ENCODE assay signal across 11 cellular contexts in the genomic region with DNA sequence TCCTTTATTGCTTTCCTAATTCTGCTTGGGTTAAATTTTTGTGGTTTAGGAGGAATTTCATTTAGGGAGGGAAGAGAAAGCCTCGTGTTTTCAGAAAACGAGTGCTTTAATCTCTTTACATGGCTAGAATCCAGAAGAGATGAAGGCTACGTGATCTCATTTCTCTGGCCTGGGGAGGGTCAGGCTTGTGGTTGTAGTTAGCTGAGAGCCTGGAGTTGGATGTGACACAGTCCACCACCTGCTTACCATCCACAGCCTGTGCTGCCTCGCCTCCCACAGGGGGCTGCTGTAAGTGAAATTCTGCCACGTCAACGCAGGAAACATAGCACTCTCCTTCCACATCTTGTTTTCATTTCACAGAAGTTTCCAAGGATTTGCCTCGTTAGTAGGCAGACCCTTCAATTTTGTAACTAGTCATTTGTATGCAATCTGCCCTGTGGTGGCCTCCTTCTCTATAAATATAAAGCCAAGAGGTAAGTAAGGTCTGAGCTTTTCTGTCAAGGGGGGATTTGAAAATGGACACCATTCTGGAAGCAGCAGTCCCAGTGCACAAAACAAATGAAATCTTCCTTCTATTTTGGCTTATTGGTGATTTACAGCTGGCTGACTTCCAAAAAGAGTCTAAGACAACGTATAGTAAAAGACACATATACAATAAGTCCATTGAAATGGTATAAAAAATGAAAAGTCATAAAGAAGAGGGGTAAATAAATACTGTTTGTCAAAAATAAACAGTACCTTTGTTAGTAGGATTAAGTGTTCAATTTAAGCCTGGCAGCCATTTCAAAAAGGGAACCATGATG. TPM values are rescaled to one million over a fixed set of nuclear protein-coding genes. Genes with fewer than 3 reads are reported as not detected.
DNase-seq lines count a peak whose midpoint lies in the region; ATAC-seq, FAIRE-seq and TF ChIP-seq lines count a peak whose summit lies in the region.
"Had no signal": no experiment of that assay in that cellular context is flagged by ENCODE, and none has a peak within 500 bp of the region (broad histone marks: within the 10 kb centered on the region; RNA-seq: fewer than 3 reads in every experiment).

No MANE protein-coding gene starts in this region.

- TF ChIP-seq EP300 in transverse colon (IDR thresholded peaks at IDR 0.05; ENCODE audit: low read depth), result no peak

- H3K27ac Mint-ChIP-seq in astrocyte (ENCODE audit: unreplicated experiment), result peak overlapping the region; percentile 96
- H3K27ac Mint-ChIP-seq in effector memory CD8-positive, alpha-beta T cell, result no peak overlapping the region
- H3K27ac Mint-ChIP-seq: natural killer cell had no signal

- no peak for TF ChIP-seq POLR2A in transverse colon (IDR thresholded peaks at IDR 0.05)

- in situ Hi-C loops in transverse colon (cut with MboI; ENCODE audit: low pct_ligation_motif_present in 1 of 4, low pct_unique_long_range_greater_than_20kb in 1 of 4, low sequenced_read_pairs in 3 of 4), result no loop called here

- H3K4me3 ChIP-seq in astrocyte (ENCODE audit: insufficient read depth, low read depth, low read length), result peak overlapping the region; percentile 31
- H3K4me3 ChIP-seq in transverse colon, result no peak overlapping the region

- FAIRE-seq in astrocyte (lab: Jason Lieb, UNC), result peak; percentile 93

- WGBS in transverse colon (ENCODE audit: low coverage in 1 of 2), 2 donors, result 21 to 36% methylated on average over 4 to 8 of the region's 8 CpGs

- peak overlapping the region; percentile 100 for H3K4me2 ChIP-seq in astrocyte (ENCODE audit: low read length)

- peaks cover 3% of the 10 kb centered on the region for H4K20me1 ChIP-seq in astrocyte (ENCODE audit: insufficient read depth, low read length)

- peaks cover 6% of the 10 kb centered on the region for H3K36me3 Mint-ChIP-seq in astrocyte (ENCODE audit: low read depth, unreplicated experiment)
- peaks cover 3% of the 10 kb centered on the region for H3K36me3 Mint-ChIP-seq in effector memory CD8-positive, alpha-beta T cell (ENCODE audit: insufficient read depth)
- H3K36me3 Mint-ChIP-seq: natural killer cell had no signal

- TF ChIP-seq CTCF in astrocyte (IDR thresholded peaks at IDR 0.05; ENCODE audit: insufficient read depth, low read depth, low read length) (no peak), transverse colon (IDR thresholded peaks at IDR 0.05) (no peak)

- H3K27ac ChIP-seq in astrocyte (ENCODE audit: low read depth, low read length), result peak overlapping the region; percentile 94
- peak overlapping the region; percentile 64 to 70 (median 66) for H3K27ac ChIP-seq in transverse colon
- H3K27ac ChIP-seq: 22Rv1 had no signal

- H2AFZ ChIP-seq in astrocyte (ENCODE audit: low read depth, low read length), result no peak overlapping the region

- H3K27me3 Mint-ChIP-seq in astrocyte (ENCODE audit: low read depth, unreplicated experiment), result peaks cover under 1% of the 10 kb centered on the region
- peaks cover 83 to 85% of the 10 kb centered on the region in 2 donors for H3K27me3 Mint-ChIP-seq in effector memory CD8-positive, alpha-beta T cell

- H3K4me1 ChIP-seq in astrocyte (ENCODE audit: insufficient read depth, low read length), result peaks cover 55% of the 10 kb centered on the region
- peaks cover 9 to 55% (median 30%) of the 10 kb centered on the region in 4 donors for H3K4me1 ChIP-seq in transverse colon

- DNase-seq in DMS 273 (lab: John Stamatoyannopoulos, UW; ENCODE audit: unreplicated experiment) (peak; percentile 59), DMS 273 treated with DMSO at 0.1 percent for 48 hours (lab: John Stamatoyannopoulos, UW) (no peak), astrocyte (ENCODE audit: low read depth) (peak; percentile 100), islet precursor cell (peak; percentile 90), transverse colon (peak; percentile 18)
- no peak for DNase-seq in stimulated activated CD4-positive, alpha-beta T cell treated with anti-CD3 and anti-CD28 coated beads, Interleukin-12 subunit alpha, Interleukin-12 subunit beta, amount 100 ng/mL, for 4 hours
- DNase-seq in effector memory CD8-positive, alpha-beta T cell, result no peak
- DNase-seq: natural killer cell had no signal

- no peaks in the 10 kb centered on the region for H3K9me3 Mint-ChIP-seq in astrocyte (ENCODE audit: unreplicated experiment)
- no peaks in the 10 kb centered on the region for H3K9me3 Mint-ChIP-seq in effector memory CD8-positive, alpha-beta T cell
- H3K9me3 Mint-ChIP-seq: natural killer cell had no signal

- peak overlapping the region; percentile 81 for H3K9ac ChIP-seq in astrocyte (ENCODE audit: low read length)

- intact Hi-C loops in transverse colon (cut with DNase I; ENCODE audit: low total_unique reads), result no loop called here

- no peak for ATAC-seq in GM21717 (IDR thresholded peaks at IDR 0.05; ENCODE audit: unreplicated experiment)
- no peak for ATAC-seq in effector memory CD8-positive, alpha-beta T cell (replicated peaks)
- ATAC-seq: natural killer cell had no signal

- H3K79me2 ChIP-seq in astrocyte (ENCODE audit: insufficient read depth, low read length), result peaks cover 18% of the 10 kb centered on the region

- no peaks in the 10 kb centered on the region for H3K27me3 ChIP-seq in astrocyte (ENCODE audit: insufficient read depth, low read length)
- no peaks in the 10 kb centered on the region for H3K27me3 ChIP-seq in transverse colon

- H3K4me1 Mint-ChIP-seq in astrocyte (ENCODE audit: low read depth, unreplicated experiment), result peaks cover 39% of the 10 kb centered on the region
- H3K4me1 Mint-ChIP-seq in effector memory CD8-positive, alpha-beta T cell (ENCODE audit: low read depth in 2 of 2), result peaks cover 3 to 4% of the 10 kb centered on the region in 2 donors

- H3K36me3 ChIP-seq in astrocyte (ENCODE audit: insufficient read depth, low read length) (no peaks in the 10 kb centered on the region), transverse colon (no peaks in the 10 kb centered on the region)

- H3K4me3 Mint-ChIP-seq in astrocyte (ENCODE audit: unreplicated experiment), result peak overlapping the region; percentile 88
- H3K4me3 Mint-ChIP-seq in effector memory CD8-positive, alpha-beta T cell, result no peak overlapping the region
- H3K4me3 Mint-ChIP-seq: natural killer cell had no signal

- H3K9me3 ChIP-seq in astrocyte (ENCODE audit: insufficient read depth, low read depth, low read length), result no peaks in the 10 kb centered on the region
- no peaks in the 10 kb centered on the region for H3K9me3 ChIP-seq in transverse colon

RNA-seq across cellular contexts. Expression of a gene that starts 3.4 kb away (rescaled TPM):
- total RNA-seq in astrocyte (62.6 and 92.0 TPM in 2 replicates), transverse colon (10 to 100 TPM in 2 of 4 donors, 1 to 10 TPM in 2; 1.5 to 12.5 (median 7.5) TPM)
- total RNA-seq: activated CD8-positive, alpha-beta memory T cell treated with anti-CD3 and anti-CD28 coated beads for 36 hours; natural killer cell had no signal

RNA-seq across cellular contexts. Expression of a gene that starts 43.0 kb away (rescaled TPM):
- total RNA-seq in astrocyte (28.0 and 28.4 TPM in 2 replicates), transverse colon (10 to 100 TPM in 3 of 4 donors, 1 to 10 TPM in 1; 4.9 to 21.3 (median 13.1) TPM)

Comparison
In these comparisons a context has a peak if more than half of its experiments do, and no peak if none do; other contexts are left out.
1. DNase-seq: peak in DMS 273 (single experiment), astrocyte (single experiment), islet precursor cell (single experiment) and transverse colon (single experiment); none in DMS 273 treated with DMSO at 0.1 percent for 48 hours (single experiment), stimulated activated CD4-positive, alpha-beta T cell treated with anti-CD3 and anti-CD28 coated beads, Interleukin-12 subunit alpha, Interleukin-12 subunit beta, amount 100 ng/mL, for 4 hours (single experiment) and effector memory CD8-positive, alpha-beta T cell (0 of 3).